Comparison of ENCODE assay signal across 11 cellular contexts in genomic region chr22:27749597-27750225, GRCh38.
DNase-seq lines count a peak whose midpoint lies in the region; ATAC-seq and TF ChIP-seq lines count a peak whose summit lies in the region.
"Had no signal": no experiment of that assay in that cellular context is flagged by ENCODE, and none has a peak within 500 bp of the region (broad histone marks: within the 10 kb centered on the region; RNA-seq: fewer than 3 reads in every experiment).

No MANE protein-coding gene starts in this region.

- no peaks in the 10 kb centered on the region for H3K36me3 Mint-ChIP-seq in stimulated activated naive B cell treated with anti-CD40 and anti-IgM and Interleukin-4, amounts not matched to agents 10 μg/mL and 1 μg/mL and 100 μg/mL, for 72 hours
- H3K36me3 Mint-ChIP-seq: naive thymus-derived CD8-positive, alpha-beta T cell had no signal

- H3K27me3 Mint-ChIP-seq in stimulated activated naive B cell treated with anti-CD40 and anti-IgM and Interleukin-4, amounts not matched to agents 10 μg/mL and 1 μg/mL and 100 μg/mL, for 72 hours, result peaks cover 0 to 5% of the 10 kb centered on the region in 2 donors

- peaks cover 22% of the 10 kb centered on the region for H3K4me1 ChIP-seq in HEK293 (ENCODE audit: control insufficient read depth, insufficient read depth, low read length)

- H3K27ac Mint-ChIP-seq in stimulated activated naive B cell treated with anti-CD40 and anti-IgM and Interleukin-4, amounts not matched to agents 10 μg/mL and 1 μg/mL and 100 μg/mL, for 72 hours, result peak overlapping the region; percentile 20
- H3K27ac Mint-ChIP-seq: activated CD4-positive, alpha-beta T cell treated with anti-CD3 and anti-CD28 coated beads, Interleukin-2, amount 10 ng/mL, durations not matched to agents 7 days and 5 days; naive thymus-derived CD8-positive, alpha-beta T cell had no signal

- no peak overlapping the region for H3K27ac ChIP-seq in HEK293 (ENCODE audit: extremely low read depth, low read depth, low read length)

- TF ChIP-seq CTCF in HEK293 (tag by site-specific recombination; IDR thresholded peaks at IDR 0.05), result no peak
- no peak for TF ChIP-seq CTCF in choroid plexus epithelial cell (conservative IDR thresholded peaks at IDR 0.05; ENCODE audit: low read depth, low read length)

- no peaks in the 10 kb centered on the region for H3K9me3 ChIP-seq in HEK293 (ENCODE audit: control insufficient read depth, insufficient read depth, low read depth, low read length)

- no peaks in the 10 kb centered on the region for H3K4me1 Mint-ChIP-seq in stimulated activated naive B cell treated with anti-CD40 and anti-IgM and Interleukin-4, amounts not matched to agents 10 μg/mL and 1 μg/mL and 100 μg/mL, for 72 hours
- H3K4me1 Mint-ChIP-seq: activated CD4-positive, alpha-beta T cell treated with anti-CD3 and anti-CD28 coated beads, Interleukin-2, amount 10 ng/mL, durations not matched to agents 7 days and 5 days had no signal

- peaks cover 0 to 1% of the 10 kb centered on the region in 2 donors for H3K9me3 Mint-ChIP-seq in stimulated activated naive B cell treated with anti-CD40 and anti-IgM and Interleukin-4, amounts not matched to agents 10 μg/mL and 1 μg/mL and 100 μg/mL, for 72 hours
- H3K9me3 Mint-ChIP-seq: activated CD4-positive, alpha-beta T cell treated with anti-CD3 and anti-CD28 coated beads, Interleukin-2, amount 10 ng/mL, durations not matched to agents 7 days and 5 days; naive thymus-derived CD8-positive, alpha-beta T cell had no signal

- H3K4me3 ChIP-seq in HEK293 (ENCODE audit: low read depth, low read length) (no peak overlapping the region), choroid plexus epithelial cell (ENCODE audit: low read depth, low read length) (no peak overlapping the region)

- DNase-seq in choroid plexus epithelial cell (ENCODE audit: low read depth) (peak; percentile 71), islet precursor cell (peak; percentile 81), NCI-H2196 (lab: John Stamatoyannopoulos, UW; ENCODE audit: unreplicated experiment) (no peak), middle frontal gyrus (ENCODE audit: extremely low spot score, low spot score) (no peak)
- DNase-seq in stimulated activated naive B cell treated with anti-CD40 and anti-IgM and Interleukin-4, amounts not matched to agents 10 μg/mL and 1 μg/mL and 100 μg/mL, for 72 hours, result no peak
- DNase-seq: activated CD4-positive, alpha-beta T cell treated with anti-CD3 and anti-CD28 coated beads, Interleukin-2, amount 10 ng/mL, durations not matched to agents 7 days and 5 days; naive thymus-derived CD8-positive, alpha-beta T cell; NCI-H2029 treated with DMSO at 0.1 percent for 48 hours had no signal

- no peak for ATAC-seq in stimulated activated naive B cell treated with anti-CD40 and anti-IgM and Interleukin-4, amounts not matched to agents 10 μg/mL and 1 μg/mL and 100 μg/mL, for 72 hours (replicated peaks)
- ATAC-seq in HG02678 (IDR thresholded peaks at IDR 0.05; ENCODE audit: unreplicated experiment), result no peak
- no peak for ATAC-seq in GM18867 (IDR thresholded peaks at IDR 0.05; ENCODE audit: unreplicated experiment)
- ATAC-seq: naive thymus-derived CD8-positive, alpha-beta T cell had no signal

- no peaks in the 10 kb centered on the region for H3K36me3 ChIP-seq in HEK293 (ENCODE audit: control insufficient read depth in 2 of 2, insufficient read depth in 1 of 2, low read length in 2 of 2)

- CTCF ChIA-PET in HEK293 (lab: Yijun Ruan, JAX), result no interaction called here

- POLR2A ChIA-PET in HEK293 (lab: Yijun Ruan, JAX), result no interaction called here

- no peak overlapping the region for H3K4me3 Mint-ChIP-seq in stimulated activated naive B cell treated with anti-CD40 and anti-IgM and Interleukin-4, amounts not matched to agents 10 μg/mL and 1 μg/mL and 100 μg/mL, for 72 hours
- H3K4me3 Mint-ChIP-seq: activated CD4-positive, alpha-beta T cell treated with anti-CD3 and anti-CD28 coated beads, Interleukin-2, amount 10 ng/mL, durations not matched to agents 7 days and 5 days; naive thymus-derived CD8-positive, alpha-beta T cell had no signal

TF ChIP-seq in HEK293, 187 proteins besides CTCF, POLR2A, EP300 and RAD21:
- peak; percentile 29; the same call in 1 of the 2 replicates for TF ChIP-seq ZBTB8A (tag by site-specific recombination; IDR thresholded peaks at IDR 0.05)
- TF ChIP-seq ZNF830 (tag by site-specific recombination; IDR thresholded peaks at IDR 0.05; ENCODE audit: low read depth), result no peak
- no peak for TF ChIP-seq ZNF266 (tag by site-specific recombination; IDR thresholded peaks at IDR 0.05; ENCODE audit: low read depth)
- TF ChIP-seq ZNF600 (tag by site-specific recombination; IDR thresholded peaks at IDR 0.05), result 0 out of 2 replicates have a peak, but pooled peaks have one; percentile 17
- peak; percentile 51; the same call in 1 of the 2 replicates for TF ChIP-seq ZNF341 (tag by site-specific recombination; IDR thresholded peaks at IDR 0.05; ENCODE audit: low read depth)
- no peak for TF ChIP-seq RBAK (tag by site-specific recombination; IDR thresholded peaks at IDR 0.05)
- no peak for TF ChIP-seq ZSCAN5A (tag by site-specific recombination; IDR thresholded peaks at IDR 0.05)

Comparison
In these comparisons a context has a peak if more than half of its experiments do, and no peak if none do; other contexts are left out.
1. DNase-seq: peak in choroid plexus epithelial cell (single experiment) and islet precursor cell (single experiment); none in stimulated activated naive B cell treated with anti-CD40 and anti-IgM and Interleukin-4, amounts not matched to agents 10 μg/mL and 1 μg/mL and 100 μg/mL, for 72 hours (single experiment), NCI-H2196 (single experiment) and middle frontal gyrus (single experiment).